3 cellular contexts compared by ENCODE assay signal in genomic region chr5:173577817-173578216, GRCh38.
"Had no signal": no experiment of that assay in that cellular context is flagged by ENCODE, and none has a peak within 500 bp of the region (broad histone marks: within the 10 kb centered on the region; RNA-seq: fewer than 3 reads in every experiment).

No MANE protein-coding gene starts in this region.

- DNase-seq: GDM1, GF-D8 had no signal

- ATAC-seq: GM12878 had no signal

- H3K4me3 ChIP-seq: GM12878 had no signal
